ENCODE assay signal across 1 cellular context in the genomic region with DNA sequence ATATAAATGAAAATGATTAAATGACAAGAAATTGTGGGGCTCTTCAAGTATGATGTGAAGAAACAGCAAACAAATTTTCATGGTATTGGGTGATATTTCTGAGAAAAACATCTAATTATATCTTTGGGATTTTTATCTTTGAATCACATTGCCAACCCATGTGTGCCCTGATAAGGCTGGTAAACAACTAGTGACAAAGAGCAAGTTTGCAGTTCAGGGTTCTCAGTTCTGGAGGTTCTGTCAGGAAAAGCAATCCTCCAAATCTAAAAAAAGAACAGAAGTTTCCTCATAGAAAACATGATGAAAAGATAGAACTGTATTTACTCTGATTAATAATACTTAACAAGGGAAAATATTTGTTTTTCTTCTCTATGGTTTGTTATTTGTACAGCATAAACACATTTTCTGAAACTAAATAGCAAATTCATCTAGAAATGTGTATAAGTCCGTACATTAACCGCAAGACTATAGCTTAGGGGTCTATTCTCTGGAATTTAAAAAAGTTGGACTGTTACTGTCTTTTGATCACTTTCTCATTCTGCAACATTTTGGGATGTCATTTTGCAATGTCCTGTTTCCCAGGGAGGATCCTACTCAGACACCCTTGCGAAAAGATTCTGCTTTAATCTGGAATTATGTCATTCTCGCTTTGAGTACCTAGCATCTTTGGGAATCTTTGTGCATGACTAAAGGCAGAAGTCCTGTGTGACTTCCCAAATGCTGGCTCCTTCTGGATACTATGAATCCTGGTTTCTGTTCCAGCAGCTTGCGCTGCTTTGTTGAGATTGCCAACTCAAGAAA.
A peak's percentile ranks its signal among the peaks of the same experiment; 100 is the strongest.
TF ChIP-seq lines count a peak whose summit lies in the region.

No MANE protein-coding gene starts in this region.

TF ChIP-seq in HepG2, 621 proteins besides CTCF, POLR2A, EP300 and RAD21 (continued from another document):
- TF ChIP-seq HDAC1 (CRISPR knock-in tag; IDR thresholded peaks at IDR 0.05): peak; percentile 31; the same call in 1 of the 2 replicates
- no peak for TF ChIP-seq ZNF33A (CRISPR knock-in tag; IDR thresholded peaks at IDR 0.05; ENCODE audit: borderline replicate concordance)
- TF ChIP-seq, protein P1, sequence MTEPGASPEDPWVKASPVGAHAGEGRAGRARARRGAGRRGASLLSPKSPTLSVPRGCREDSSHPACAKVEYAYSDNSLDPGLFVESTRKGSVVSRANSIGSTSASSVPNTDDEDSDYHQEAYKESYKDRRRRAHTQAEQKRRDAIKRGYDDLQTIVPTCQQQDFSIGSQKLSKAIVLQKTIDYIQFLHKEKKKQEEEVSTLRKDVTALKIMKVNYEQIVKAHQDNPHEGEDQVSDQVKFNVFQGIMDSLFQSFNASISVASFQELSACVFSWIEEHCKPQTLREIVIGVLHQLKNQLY (CRISPR knock-in tag; IDR thresholded peaks at IDR 0.05): peak; percentile 71; the same call in 1 of the 2 replicates
- no peak for TF ChIP-seq CBX2 (IDR thresholded peaks at IDR 0.05; ENCODE audit: low read depth, low read length)
- TF ChIP-seq CBX2 (CRISPR knock-in tag; IDR thresholded peaks at IDR 0.05; ENCODE audit: low read depth): no peak
- TF ChIP-seq, protein P2, sequence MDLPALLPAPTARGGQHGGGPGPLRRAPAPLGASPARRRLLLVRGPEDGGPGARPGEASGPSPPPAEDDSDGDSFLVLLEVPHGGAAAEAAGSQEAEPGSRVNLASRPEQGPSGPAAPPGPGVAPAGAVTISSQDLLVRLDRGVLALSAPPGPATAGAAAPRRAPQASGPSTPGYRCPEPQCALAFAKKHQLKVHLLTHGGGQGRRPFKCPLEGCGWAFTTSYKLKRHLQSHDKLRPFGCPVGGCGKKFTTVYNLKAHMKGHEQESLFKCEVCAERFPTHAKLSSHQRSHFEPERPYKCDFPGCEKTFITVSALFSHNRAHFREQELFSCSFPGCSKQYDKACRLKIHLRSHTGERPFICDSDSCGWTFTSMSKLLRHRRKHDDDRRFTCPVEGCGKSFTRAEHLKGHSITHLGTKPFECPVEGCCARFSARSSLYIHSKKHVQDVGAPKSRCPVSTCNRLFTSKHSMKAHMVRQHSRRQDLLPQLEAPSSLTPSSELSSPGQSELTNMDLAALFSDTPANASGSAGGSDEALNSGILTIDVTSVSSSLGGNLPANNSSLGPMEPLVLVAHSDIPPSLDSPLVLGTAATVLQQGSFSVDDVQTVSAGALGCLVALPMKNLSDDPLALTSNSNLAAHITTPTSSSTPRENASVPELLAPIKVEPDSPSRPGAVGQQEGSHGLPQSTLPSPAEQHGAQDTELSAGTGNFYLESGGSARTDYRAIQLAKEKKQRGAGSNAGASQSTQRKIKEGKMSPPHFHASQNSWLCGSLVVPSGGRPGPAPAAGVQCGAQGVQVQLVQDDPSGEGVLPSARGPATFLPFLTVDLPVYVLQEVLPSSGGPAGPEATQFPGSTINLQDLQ (CRISPR knock-in tag; IDR thresholded peaks at IDR 0.05): no peak
- TF ChIP-seq, protein P3, sequence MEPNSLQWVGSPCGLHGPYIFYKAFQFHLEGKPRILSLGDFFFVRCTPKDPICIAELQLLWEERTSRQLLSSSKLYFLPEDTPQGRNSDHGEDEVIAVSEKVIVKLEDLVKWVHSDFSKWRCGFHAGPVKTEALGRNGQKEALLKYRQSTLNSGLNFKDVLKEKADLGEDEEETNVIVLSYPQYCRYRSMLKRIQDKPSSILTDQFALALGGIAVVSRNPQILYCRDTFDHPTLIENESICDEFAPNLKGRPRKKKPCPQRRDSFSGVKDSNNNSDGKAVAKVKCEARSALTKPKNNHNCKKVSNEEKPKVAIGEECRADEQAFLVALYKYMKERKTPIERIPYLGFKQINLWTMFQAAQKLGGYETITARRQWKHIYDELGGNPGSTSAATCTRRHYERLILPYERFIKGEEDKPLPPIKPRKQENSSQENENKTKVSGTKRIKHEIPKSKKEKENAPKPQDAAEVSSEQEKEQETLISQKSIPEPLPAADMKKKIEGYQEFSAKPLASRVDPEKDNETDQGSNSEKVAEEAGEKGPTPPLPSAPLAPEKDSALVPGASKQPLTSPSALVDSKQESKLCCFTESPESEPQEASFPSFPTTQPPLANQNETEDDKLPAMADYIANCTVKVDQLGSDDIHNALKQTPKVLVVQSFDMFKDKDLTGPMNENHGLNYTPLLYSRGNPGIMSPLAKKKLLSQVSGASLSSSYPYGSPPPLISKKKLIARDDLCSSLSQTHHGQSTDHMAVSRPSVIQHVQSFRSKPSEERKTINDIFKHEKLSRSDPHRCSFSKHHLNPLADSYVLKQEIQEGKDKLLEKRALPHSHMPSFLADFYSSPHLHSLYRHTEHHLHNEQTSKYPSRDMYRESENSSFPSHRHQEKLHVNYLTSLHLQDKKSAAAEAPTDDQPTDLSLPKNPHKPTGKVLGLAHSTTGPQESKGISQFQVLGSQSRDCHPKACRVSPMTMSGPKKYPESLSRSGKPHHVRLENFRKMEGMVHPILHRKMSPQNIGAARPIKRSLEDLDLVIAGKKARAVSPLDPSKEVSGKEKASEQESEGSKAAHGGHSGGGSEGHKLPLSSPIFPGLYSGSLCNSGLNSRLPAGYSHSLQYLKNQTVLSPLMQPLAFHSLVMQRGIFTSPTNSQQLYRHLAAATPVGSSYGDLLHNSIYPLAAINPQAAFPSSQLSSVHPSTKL (CRISPR knock-in tag; IDR thresholded peaks at IDR 0.05): peak; percentile 87
- TF ChIP-seq HNRNPL (IDR thresholded peaks at IDR 0.05; ENCODE audit: low read depth, low read length): no peak
- TF ChIP-seq STAG1 (CRISPR knock-in tag; IDR thresholded peaks at IDR 0.05): no peak; the same call in 1 of the 2 replicates
- TF ChIP-seq THRA (CRISPR knock-in tag; IDR thresholded peaks at IDR 0.05; ENCODE audit: borderline replicate concordance): peak; percentile 55; the same call in 1 of the 2 replicates
- 0 out of 2 replicates have a peak, but pooled peaks have one; percentile 12 for TF ChIP-seq TBX3 (IDR thresholded peaks at IDR 0.05; ENCODE audit: borderline replicate concordance)
- no peak for TF ChIP-seq ZNF136 (CRISPR knock-in tag; IDR thresholded peaks at IDR 0.05; ENCODE audit: low read depth)
- peak; percentile 47; the same call in 1 of the 2 replicates for TF ChIP-seq RXRB (CRISPR knock-in tag; IDR thresholded peaks at IDR 0.05; ENCODE audit: borderline replicate concordance)
- no peak for TF ChIP-seq HNRNPLL (IDR thresholded peaks at IDR 0.05; ENCODE audit: low read depth, low read length, poor library complexity, severe bottlenecking)
- no peak for TF ChIP-seq ZNF34 (CRISPR knock-in tag; IDR thresholded peaks at IDR 0.05; ENCODE audit: borderline replicate concordance)
- TF ChIP-seq GFI1 (CRISPR knock-in tag; IDR thresholded peaks at IDR 0.05; ENCODE audit: borderline replicate concordance): 0 out of 2 replicates have a peak, but pooled peaks have one; percentile 55
- peak; percentile 33; the same call in 1 of the 2 replicates for TF ChIP-seq ATF1 (CRISPR knock-in tag; IDR thresholded peaks at IDR 0.05)
- TF ChIP-seq, protein P4, sequence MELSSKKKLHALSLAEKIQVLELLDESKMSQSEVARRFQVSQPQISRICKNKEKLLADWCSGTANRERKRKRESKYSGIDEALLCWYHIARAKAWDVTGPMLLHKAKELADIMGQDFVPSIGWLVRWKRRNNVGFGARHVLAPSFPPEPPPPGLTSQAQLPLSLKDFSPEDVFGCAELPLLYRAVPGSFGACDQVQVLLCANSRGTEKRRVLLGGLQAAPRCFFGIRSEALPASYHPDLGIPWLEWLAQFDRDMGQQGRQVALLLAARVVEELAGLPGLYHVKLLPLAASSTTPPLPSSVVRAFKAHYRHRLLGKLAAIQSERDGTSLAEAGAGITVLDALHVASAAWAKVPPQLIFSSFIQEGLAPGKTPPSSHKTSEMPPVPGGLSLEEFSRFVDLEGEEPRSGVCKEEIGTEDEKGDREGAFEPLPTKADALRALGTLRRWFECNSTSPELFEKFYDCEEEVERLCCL (CRISPR knock-in tag; IDR thresholded peaks at IDR 0.05; ENCODE audit: borderline replicate concordance): no peak
- no peak for TF ChIP-seq ZNF607 (CRISPR knock-in tag; IDR thresholded peaks at IDR 0.05; ENCODE audit: borderline replicate concordance)
- TF ChIP-seq RFXAP (CRISPR knock-in tag; IDR thresholded peaks at IDR 0.05; ENCODE audit: borderline replicate concordance): no peak
- TF ChIP-seq, protein P5, sequence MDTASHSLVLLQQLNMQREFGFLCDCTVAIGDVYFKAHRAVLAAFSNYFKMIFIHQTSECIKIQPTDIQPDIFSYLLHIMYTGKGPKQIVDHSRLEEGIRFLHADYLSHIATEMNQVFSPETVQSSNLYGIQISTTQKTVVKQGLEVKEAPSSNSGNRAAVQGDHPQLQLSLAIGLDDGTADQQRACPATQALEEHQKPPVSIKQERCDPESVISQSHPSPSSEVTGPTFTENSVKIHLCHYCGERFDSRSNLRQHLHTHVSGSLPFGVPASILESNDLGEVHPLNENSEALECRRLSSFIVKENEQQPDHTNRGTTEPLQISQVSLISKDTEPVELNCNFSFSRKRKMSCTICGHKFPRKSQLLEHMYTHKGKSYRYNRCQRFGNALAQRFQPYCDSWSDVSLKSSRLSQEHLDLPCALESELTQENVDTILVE (CRISPR knock-in tag; IDR thresholded peaks at IDR 0.05): peak; percentile 15; the same call in 1 of the 2 replicates
- no peak for TF ChIP-seq ZNF230 (CRISPR knock-in tag; IDR thresholded peaks at IDR 0.05)
- no peak for TF ChIP-seq NR2F1 (CRISPR knock-in tag; IDR thresholded peaks at IDR 0.05)
- TF ChIP-seq SOX5 (CRISPR knock-in tag; IDR thresholded peaks at IDR 0.05; ENCODE audit: borderline replicate concordance): peak; percentile 73
- TF ChIP-seq BATF2 (CRISPR knock-in tag; IDR thresholded peaks at IDR 0.05): no peak
- no peak for TF ChIP-seq DR1 (CRISPR knock-in tag; IDR thresholded peaks at IDR 0.05)
- TF ChIP-seq FOXK1 (CRISPR knock-in tag; IDR thresholded peaks at IDR 0.05; ENCODE audit: borderline replicate concordance, low read depth): peak; percentile 15; the same call in 1 of the 2 replicates
- no peak for TF ChIP-seq HMGA1 (CRISPR knock-in tag; conservative IDR thresholded peaks at IDR 0.05)
- TF ChIP-seq FOXP4 (CRISPR knock-in tag; IDR thresholded peaks at IDR 0.05): peak; percentile 86
- peak; percentile 42; the same call in 1 of the 2 replicates for TF ChIP-seq NCOR1 (IDR thresholded peaks at IDR 0.05; ENCODE audit: borderline replicate concordance, low read length)
- TF ChIP-seq GABPA (IDR thresholded peaks at IDR 0.05; ENCODE audit: low read depth, low read length): no peak
- 0 out of 2 replicates have a peak, but pooled peaks have one; percentile 13 for TF ChIP-seq GABPA (CRISPR knock-in tag; IDR thresholded peaks at IDR 0.05; ENCODE audit: low read depth)
- peak; percentile 41; the same call in 1 of the 2 replicates for TF ChIP-seq FOXA1 (IDR thresholded peaks at IDR 0.05)
- peak; percentile 69 for TF ChIP-seq FOXA1 (CRISPR knock-in tag; IDR thresholded peaks at IDR 0.05)
- TF ChIP-seq ZNF703 (CRISPR knock-in tag; IDR thresholded peaks at IDR 0.05; ENCODE audit: borderline replicate concordance): no peak
- peak; percentile 78 for TF ChIP-seq BCL6 (CRISPR knock-in tag; IDR thresholded peaks at IDR 0.05)
- no peak for TF ChIP-seq U2AF2 (IDR thresholded peaks at IDR 0.05; ENCODE audit: low read depth, low read length)
- TF ChIP-seq ELF3 (CRISPR knock-in tag; IDR thresholded peaks at IDR 0.05): peak; percentile 61
- TF ChIP-seq SAP130 (CRISPR knock-in tag; IDR thresholded peaks at IDR 0.05; ENCODE audit: low read depth): peak; percentile 31; the same call in 1 of the 2 replicates
- TF ChIP-seq ZNF234 (CRISPR knock-in tag; conservative IDR thresholded peaks at IDR 0.05): no peak
- TF ChIP-seq SP4 (CRISPR knock-in tag; IDR thresholded peaks at IDR 0.05): no peak
- TF ChIP-seq ERF (CRISPR knock-in tag; IDR thresholded peaks at IDR 0.05): peak; percentile 35; the same call in 1 of the 2 replicates
